ENCODE assay signal across 8 cellular contexts in the genomic region with DNA sequence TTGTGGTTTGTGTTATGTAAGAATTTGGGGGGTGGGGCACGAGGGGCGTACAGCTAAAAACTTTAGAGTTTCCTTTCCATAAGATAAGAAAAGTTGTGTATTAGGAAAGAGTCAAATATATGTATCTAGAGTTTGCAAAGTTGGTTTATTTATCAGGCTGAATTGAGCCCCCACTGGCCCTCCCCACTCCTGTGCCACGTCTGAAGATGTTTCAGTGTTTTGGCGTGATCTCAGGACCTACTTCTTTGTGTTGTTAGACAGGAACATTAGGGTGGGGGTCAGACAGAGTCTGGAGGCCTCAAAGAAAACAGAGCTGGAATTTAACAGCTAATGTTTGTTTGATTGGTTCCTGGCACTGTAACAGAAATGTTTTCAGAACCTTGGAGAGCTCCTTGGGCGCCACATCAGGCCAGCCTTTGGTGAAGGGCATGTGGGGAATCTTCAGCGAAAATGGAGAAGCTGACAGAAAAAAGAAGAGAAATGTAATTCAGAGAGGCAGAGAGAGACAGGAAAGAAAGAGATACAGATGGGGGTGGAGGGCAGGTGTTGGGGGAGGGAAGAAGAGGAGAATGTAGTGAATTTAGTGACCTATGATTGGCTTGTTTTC. TPM values are rescaled to one million over a fixed set of nuclear protein-coding genes. Genes with fewer than 3 reads are reported as not detected.
DNase-seq lines count a peak whose midpoint lies in the region; ATAC-seq and TF ChIP-seq lines count a peak whose summit lies in the region.

No MANE protein-coding gene starts in this region.

- no peak overlapping the region for H3K4me3 ChIP-seq in gastroesophageal sphincter

- DNase-seq in Calu3: peak; percentile 75
- peak; percentile 49 for DNase-seq in NCI-H1048 (lab: John Stamatoyannopoulos, UW)
- DNase-seq in astrocyte of the hippocampus (ENCODE audit: low read depth, low spot score): peak; percentile 90
- DNase-seq in iPS-NIHi7 (ENCODE audit: extremely low spot score): peak; percentile 86
- no peak for DNase-seq in NCI-H774 (lab: John Stamatoyannopoulos, UW)

- no peaks in the 10 kb centered on the region for H3K36me3 Mint-ChIP-seq in Calu3 (ENCODE audit: insufficient read depth, unreplicated experiment)

- no peak overlapping the region for H3K27ac Mint-ChIP-seq in Calu3 (ENCODE audit: unreplicated experiment)

- peaks cover 0 to 10% (median 0%) of the 10 kb centered on the region in 3 donors for H3K4me1 ChIP-seq in gastroesophageal sphincter

- H3K27me3 ChIP-seq in gastroesophageal sphincter: peaks cover 17% of the 10 kb centered on the region

- TF ChIP-seq EP300 in gastroesophageal sphincter (IDR thresholded peaks at IDR 0.05): no peak

- no TSS peak for BruUV-seq in Calu3 (replicated peaks; lab: Mats Ljungman, UMichigan)

- H3K9me3 Mint-ChIP-seq in Calu3 (ENCODE audit: low read depth, unreplicated experiment): no peaks in the 10 kb centered on the region

- intact Hi-C loops in Calu3 (cut with micrococcal nuclease; ENCODE audit: unreplicated experiment): no loop called here

- WGBS in gastroesophageal sphincter (ENCODE audit: low coverage in 1 of 2), 2 donors: 0 to 1% methylated on average over 5 to 6 of the region's 6 CpGs

- H3K27ac ChIP-seq in gastroesophageal sphincter: no peak overlapping the region

- no peaks in the 10 kb centered on the region for H3K27me3 Mint-ChIP-seq in Calu3 (ENCODE audit: unreplicated experiment)

- ATAC-seq in GM19463 (IDR thresholded peaks at IDR 0.05; ENCODE audit: unreplicated experiment): peak; percentile 58
- ATAC-seq in GM21528 (IDR thresholded peaks at IDR 0.05; ENCODE audit: low FRiP score, unreplicated experiment): no peak
- no peak for ATAC-seq in gastroesophageal sphincter

- peak overlapping the region; percentile 59 for H3K4me3 Mint-ChIP-seq in Calu3 (ENCODE audit: low read depth, unreplicated experiment)

- CTCF ChIA-PET in Calu3 (lab: Charles Lee): interaction anchor here (0.7 kb wide), 3 partner anchors 9 to 880 kb away, joined by 3 to 7 read pairs (median 7); no protein-coding TSS in a partner anchor

- TF ChIP-seq CTCF in Calu3 (IDR thresholded peaks at IDR 0.05; ENCODE audit: unreplicated experiment) (no peak), gastroesophageal sphincter (IDR thresholded peaks at IDR 0.05) (no peak)

- no peaks in the 10 kb centered on the region for H3K9me3 ChIP-seq in gastroesophageal sphincter

- TF ChIP-seq POLR2A in gastroesophageal sphincter (IDR thresholded peaks at IDR 0.05): no peak

- no peaks in the 10 kb centered on the region for H3K36me3 ChIP-seq in gastroesophageal sphincter

- peaks cover 14% of the 10 kb centered on the region for H3K4me1 Mint-ChIP-seq in Calu3 (ENCODE audit: low read depth, unreplicated experiment)

RNA-seq across cellular contexts. Expression of a gene that starts 0.7 kb away (rescaled TPM):
- total RNA-seq in Calu3 (2022) (0.14 TPM in 1 of 2 replicates, not detected in the other), gastroesophageal sphincter (under 1 TPM in 3 of 4 donors, not detected in 1; 0.15 to 0.47 (median 0.40) TPM)
